ENCODE assay signal across 19 cellular contexts in the genomic region with DNA sequence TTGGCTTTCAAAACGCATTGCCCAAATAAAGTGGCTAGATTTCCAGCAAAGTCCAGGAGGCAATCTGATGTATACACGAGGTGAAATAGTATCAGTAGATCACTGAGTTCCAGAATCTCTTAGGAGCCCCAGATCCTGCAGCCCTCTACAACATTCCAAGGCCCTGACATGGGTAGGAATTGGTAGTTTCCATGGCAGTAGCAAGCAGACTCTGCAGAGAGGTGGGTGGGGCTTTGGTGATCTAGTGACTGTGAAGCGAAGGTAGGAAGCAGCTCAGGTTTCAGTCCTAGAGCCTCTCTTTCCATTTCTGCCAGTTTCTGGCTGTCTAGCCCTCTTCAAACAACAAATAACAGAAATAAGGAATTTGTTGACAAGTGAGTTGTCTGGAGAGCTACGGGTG. TPM values are rescaled to one million over a fixed set of nuclear protein-coding genes. Genes with fewer than 3 reads are reported as not detected.
DNase-seq lines count a peak whose midpoint lies in the region; ATAC-seq and TF ChIP-seq lines count a peak whose summit lies in the region.
"Had no signal": no experiment of that assay in that cellular context is flagged by ENCODE, and none has a peak within 500 bp of the region (broad histone marks: within the 10 kb centered on the region; RNA-seq: fewer than 3 reads in every experiment).

No MANE protein-coding gene starts in this region.

- DNase-seq in cardiac muscle cell (ENCODE audit: low read depth in 1 of 2, low spot score in 1 of 2) (peak in 1 of 2 donors; percentile 67), left cardiac atrium (no peak), SJCRH30 (peak; percentile 38 to 43), kidney epithelial cell (ENCODE audit: low read depth) (peak; percentile 43), T-helper 9 cell (no peak), GM10266 (ENCODE audit: extremely low spot score) (no peak), CD14-positive monocyte (ENCODE audit: low spot score) (no peak), adrenal gland (no peak)
- DNase-seq: activated CD4-positive, CD25-positive, alpha-beta regulatory T cell; activated gamma-delta T cell treated with Interleukin-2 at 50 U/mL for 16 hours; effector CD8-positive, alpha-beta T cell; immature natural killer cell; mucosa of descending colon; NCI-H2081 treated with DMSO at 0.1 percent for 48 hours; stimulated activated naive CD8-positive, alpha-beta T cell treated with anti-CD3 and anti-CD28 coated beads, Interleukin-15, amount 100 ng/mL, for 72 hours had no signal

- WGBS in adrenal gland, 4 donors: 81 to 87% (median 85%) methylated on average over 4 of the region's 4 CpGs

- intact Hi-C loops in left cardiac atrium (cut with DNase I): no loop called here
- intact Hi-C loops in CD14-positive monocyte (cut with micrococcal nuclease): no loop called here
- intact Hi-C loops in adrenal gland (cut with DNase I): no loop called here

- peaks cover 5 to 21% (median 13%) of the 10 kb centered on the region in 7 donors for H3K9me3 Mint-ChIP-seq in CD14-positive monocyte

- no peaks in the 10 kb centered on the region for H3K36me3 Mint-ChIP-seq in CD14-positive monocyte
- H3K36me3 Mint-ChIP-seq: brain, immature natural killer cell had no signal

- no peak overlapping the region for H3K4me3 ChIP-seq in cardiac muscle cell
- H3K4me3 ChIP-seq in SJCRH30: no peak overlapping the region
- H3K4me3 ChIP-seq in kidney epithelial cell (ENCODE audit: low read depth, low read length): no peak overlapping the region
- no peak overlapping the region for H3K4me3 ChIP-seq in adrenal gland
- H3K4me3 ChIP-seq: GM12878, mucosa of descending colon had no signal

- TF ChIP-seq CTCF in cardiac muscle cell (IDR thresholded peaks at IDR 0.05; ENCODE audit: low read depth, low read length): no peak
- no peak for TF ChIP-seq CTCF in kidney epithelial cell (IDR thresholded peaks at IDR 0.05; ENCODE audit: insufficient read depth, low read length, poor library complexity, severe bottlenecking)
- TF ChIP-seq CTCF in GM10266 (IDR thresholded peaks at IDR 0.05; ENCODE audit: control insufficient read depth, insufficient read depth, low read depth, missing control alignments): no peak
- no peak for TF ChIP-seq CTCF in CD14-positive monocyte (IDR thresholded peaks at IDR 0.05)
- TF ChIP-seq CTCF in adrenal gland (IDR thresholded peaks at IDR 0.05): no peak

- TF ChIP-seq POLR2A in adrenal gland (IDR thresholded peaks at IDR 0.05): no peak

- no peaks in the 10 kb centered on the region for H3K27me3 Mint-ChIP-seq in CD14-positive monocyte (ENCODE audit: low read depth in 3 of 3)

- no peak for ATAC-seq in left cardiac atrium
- ATAC-seq: GM12878; mucosa of descending colon; stimulated activated naive CD8-positive, alpha-beta T cell treated with anti-CD3 and anti-CD28 coated beads, Interleukin-15, amount 100 ng/mL, for 72 hours had no signal

- no peaks in the 10 kb centered on the region for H3K27me3 ChIP-seq in cardiac muscle cell
- H3K27me3 ChIP-seq in SJCRH30: no peaks in the 10 kb centered on the region
- no peaks in the 10 kb centered on the region for H3K27me3 ChIP-seq in kidney epithelial cell (ENCODE audit: control insufficient read depth, insufficient read depth, low read length)
- no peaks in the 10 kb centered on the region for H3K27me3 ChIP-seq in adrenal gland

- H3K4me1 ChIP-seq in cardiac muscle cell (ENCODE audit: low read depth) (peaks cover 8% of the 10 kb centered on the region), SJCRH30 (no peaks in the 10 kb centered on the region), adrenal gland (replicated peaks in 1 of 2) (no peaks in the 10 kb centered on the region)

- peaks cover 2% of the 10 kb centered on the region for H3K4me1 Mint-ChIP-seq in CD14-positive monocyte
- H3K4me1 Mint-ChIP-seq: brain; immature natural killer cell; stimulated activated naive CD8-positive, alpha-beta T cell treated with anti-CD3 and anti-CD28 coated beads, Interleukin-15, amount 100 ng/mL, for 72 hours had no signal

- H3K27ac Mint-ChIP-seq in CD14-positive monocyte: no peak overlapping the region
- H3K27ac Mint-ChIP-seq: brain; immature natural killer cell; stimulated activated naive CD8-positive, alpha-beta T cell treated with anti-CD3 and anti-CD28 coated beads, Interleukin-15, amount 100 ng/mL, for 72 hours had no signal

- H3K27ac ChIP-seq in cardiac muscle cell: peak overlapping the region; percentile 53
- no peak overlapping the region for H3K27ac ChIP-seq in SJCRH30
- H3K27ac ChIP-seq in adrenal gland: no peak overlapping the region

- H3K36me3 ChIP-seq in cardiac muscle cell (no peaks in the 10 kb centered on the region), SJCRH30 (no peaks in the 10 kb centered on the region), kidney epithelial cell (ENCODE audit: control insufficient read depth, insufficient read depth, low read length) (no peaks in the 10 kb centered on the region), adrenal gland (replicated peaks in 1 of 2) (no peaks in the 10 kb centered on the region)

- H3K9me3 ChIP-seq in cardiac muscle cell (ENCODE audit: low read depth) (peaks cover 3% of the 10 kb centered on the region), SJCRH30 (replicated peaks) (peaks cover 24% of the 10 kb centered on the region), adrenal gland (replicated peaks in 1 of 3) (peaks cover 0 to 4% (median 0%) of the 10 kb centered on the region in 3 donors)

- no peak overlapping the region for H3K4me3 Mint-ChIP-seq in CD14-positive monocyte
- H3K4me3 Mint-ChIP-seq: brain; immature natural killer cell; stimulated activated naive CD8-positive, alpha-beta T cell treated with anti-CD3 and anti-CD28 coated beads, Interleukin-15, amount 100 ng/mL, for 72 hours had no signal

RNA-seq across cellular contexts. Expression of gene SGPP2, which starts 13.8 kb away (rescaled TPM):
- total RNA-seq in cardiac muscle cell: 24.6 and 44.6 TPM in 2 replicates
- 11.6 and 16.2 TPM in 2 replicates for polyA plus RNA-seq in cardiac muscle cell
- 1 to 10 TPM; 5.4 to 8.8 TPM for total RNA-seq in left cardiac atrium
- total RNA-seq in SJCRH30 (2014; rRNA removed; shearing (Covaris generic)): not detected in 2 replicates
- 27.0 and 29.1 TPM in 2 replicates for total RNA-seq in kidney epithelial cell
- polyA plus RNA-seq in CD14-positive monocyte: not detected
- 10 to 100 TPM; 11.2 to 33.7 (median 18.8) TPM for total RNA-seq in adrenal gland
- polyA plus RNA-seq in adrenal gland: 10 to 100 TPM in 1 of 3 donors, 1 to 10 TPM in 1, under 1 TPM in 1; 0.61 to 11.2 (median 1.3) TPM
- total RNA-seq: OCI-LY7, osteoblast had no signal
- polyA plus RNA-seq: immature natural killer cell had no signal

Comparison
In these comparisons a context has a peak if more than half of its experiments do, and no peak if none do; other contexts are left out.
1. DNase-seq: peak in SJCRH30 (2 of 2) and kidney epithelial cell (single experiment); none in left cardiac atrium (single experiment), T-helper 9 cell (single experiment), GM10266 (single experiment), CD14-positive monocyte (single experiment) and adrenal gland (0 of 7).